In the genomic region with DNA sequence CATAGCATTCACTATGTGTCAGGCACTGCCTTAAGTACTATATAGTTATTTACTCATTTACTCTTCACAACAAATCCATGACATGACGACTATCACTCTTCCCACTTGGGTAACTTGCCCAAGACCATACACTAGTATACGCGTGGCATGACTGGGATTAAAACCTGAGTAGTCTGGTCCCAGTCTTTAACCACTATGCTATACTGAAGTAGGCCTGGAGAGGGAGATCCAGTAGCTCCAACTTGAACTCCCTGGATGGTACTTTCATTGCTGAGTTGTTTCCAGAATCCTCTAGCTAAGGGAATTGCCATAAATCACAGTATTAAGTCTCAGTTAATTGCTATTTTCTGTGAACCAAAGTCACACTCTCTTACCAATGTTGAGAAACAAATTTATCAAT, we compare ENCODE assay signal across 26 cellular contexts.
"Had no signal": no experiment of that assay in that cellular context is flagged by ENCODE, and none has a peak within 500 bp of the region (broad histone marks: within the 10 kb centered on the region; RNA-seq: fewer than 3 reads in every experiment).

No MANE protein-coding gene starts in this region.

- H2AFZ ChIP-seq: neural progenitor cell had no signal

- FAIRE-seq: endometrium, islet of Langerhans had no signal

- H3K9me3 ChIP-seq: esophagus squamous epithelium, left lung, prostate gland, right atrium auricular region, suprapubic skin had no signal

- H3K9ac ChIP-seq: neural progenitor cell had no signal

- H3K4me3 ChIP-seq: coronary artery, esophagus squamous epithelium, left lung, neural progenitor cell, prostate gland, right atrium auricular region, smooth muscle cell, suprapubic skin had no signal

- H3K27me3 ChIP-seq: esophagus squamous epithelium, left lung, neural progenitor cell, right atrium auricular region, suprapubic skin had no signal

- DNase-seq: dermis blood vessel endothelial cell; effector memory CD4-positive, alpha-beta T cell; erythroblast; esophagus squamous epithelium; foreskin melanocyte; hypothalamus; left cardiac atrium; left lung; mesenchymal stem cell; midbrain; naive thymus-derived CD4-positive, alpha-beta T cell; stimulated activated CD4-positive, alpha-beta T cell treated with anti-CD3 and anti-CD28 coated beads, Interleukin-12 subunit alpha, Interleukin-12 subunit beta, amount 100 ng/mL, for 4 hours; stimulated activated CD4-positive, alpha-beta T cell treated with anti-CD3 and anti-CD28 coated beads, Interleukin-1b, Interleukin-23, amount 100 ng/mL, for 48 hours; stimulated activated CD4-positive, alpha-beta T cell treated with anti-CD3 and anti-CD28 coated beads, Interleukin-4, amount 100 ng/mL, for 1 hour; stimulated activated CD8-positive, alpha-beta memory T cell treated with anti-CD3 and anti-CD28 coated beads, Interleukin-4, amount 100 ng/mL, for 48 hours; stimulated activated naive CD4-positive, alpha-beta T cell; stimulated activated naive CD8-positive, alpha-beta T cell treated with anti-CD3 and anti-CD28 coated beads, Interleukin-15, amount 100 ng/mL, for 72 hours; trophoblast cell had no signal

- H3K4me2 ChIP-seq: neural progenitor cell, smooth muscle cell had no signal

- H3K27ac ChIP-seq: coronary artery, esophagus squamous epithelium, left lung, neural progenitor cell, prostate gland, right atrium auricular region, suprapubic skin had no signal

- H3K36me3 ChIP-seq: esophagus squamous epithelium, left lung, neural progenitor cell, prostate gland, right atrium auricular region, suprapubic skin had no signal

- H3K4me1 ChIP-seq: esophagus squamous epithelium, left lung, neural progenitor cell, prostate gland, right atrium auricular region, suprapubic skin had no signal
